18 cellular contexts compared by ENCODE assay signal in the genomic region with DNA sequence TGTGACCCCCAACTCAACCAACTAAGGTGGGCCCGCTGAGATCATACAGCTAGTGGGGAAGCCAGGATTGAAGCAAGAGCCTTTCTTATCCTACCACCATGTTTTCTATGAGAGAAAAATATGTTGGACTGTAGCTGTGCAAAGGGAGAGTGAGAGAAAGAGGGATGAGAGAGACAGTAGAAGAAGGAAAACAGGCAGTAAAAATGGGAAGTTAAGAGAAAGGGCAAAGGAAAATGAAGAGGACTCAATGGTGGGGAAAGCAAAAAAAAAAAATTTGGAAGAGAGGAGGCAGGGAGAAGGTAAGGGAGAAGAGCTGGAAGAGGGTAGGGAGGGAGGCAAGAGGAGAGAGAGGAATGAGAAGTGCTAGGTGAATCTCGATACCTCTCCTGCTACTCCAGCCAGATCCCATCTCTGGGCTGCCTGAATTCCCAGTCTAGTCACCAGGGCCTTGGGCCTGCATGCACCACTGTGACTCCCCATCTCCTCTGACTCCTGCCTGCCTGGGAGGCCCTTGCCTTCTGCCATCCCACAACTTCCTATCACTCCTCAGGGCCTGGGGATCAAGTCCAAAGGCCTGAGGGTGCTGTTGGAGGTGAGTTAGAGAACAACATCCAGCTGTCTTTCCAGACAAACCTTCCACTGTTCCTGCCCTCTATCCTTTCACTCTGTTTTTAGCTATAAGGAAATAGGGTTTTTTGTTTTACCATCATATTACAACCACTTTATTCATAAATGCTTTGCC. TPM values are rescaled to one million over a fixed set of nuclear protein-coding genes. Genes with fewer than 3 reads are reported as not detected.
DNase-seq lines count a peak whose midpoint lies in the region; ATAC-seq, FAIRE-seq and TF ChIP-seq lines count a peak whose summit lies in the region.
"Had no signal": no experiment of that assay in that cellular context is flagged by ENCODE, and none has a peak within 500 bp of the region (broad histone marks: within the 10 kb centered on the region; RNA-seq: fewer than 3 reads in every experiment).

No MANE protein-coding gene starts in this region.

- FAIRE-seq in GM12891 (lab: Jason Lieb, UNC): peak; percentile 33

- no peak overlapping the region for H2AFZ ChIP-seq in trophoblast cell (ENCODE audit: insufficient read depth, low read length, poor library complexity)

- no peak overlapping the region for H2BK120ac ChIP-seq in trophoblast cell (ENCODE audit: insufficient read depth, low read length, poor library complexity)

- H3K36me3 ChIP-seq in HEK293 (ENCODE audit: control insufficient read depth in 2 of 2, insufficient read depth in 1 of 2, low read length in 2 of 2) (no peaks in the 10 kb centered on the region), trophoblast cell (ENCODE audit: control insufficient read depth in 1 of 2, insufficient read depth in 2 of 2, low read length in 2 of 2) (no peaks in the 10 kb centered on the region)
- H3K36me3 ChIP-seq: HAP-1 had no signal

- in situ Hi-C loops in SK-MEL-5 (cut with HindIII; ENCODE audit: low pct_unique_long_range_greater_than_20kb, low sequenced_read_pairs): no loop called here

- ATAC-seq in left lobe of liver (no peak), GM19452 (IDR thresholded peaks at IDR 0.05; ENCODE audit: unreplicated experiment) (no peak)
- ATAC-seq: CD8-positive, alpha-beta T cell had no signal

- no peak overlapping the region for H4K12ac ChIP-seq in trophoblast cell (ENCODE audit: low read depth, low read length)

- no peaks in the 10 kb centered on the region for H3K27me3 ChIP-seq in trophoblast cell (ENCODE audit: insufficient read depth, low read length)

- no peak overlapping the region for H3K14ac ChIP-seq in trophoblast cell (ENCODE audit: low read length)

- peak overlapping the region; percentile 53 for H3K9ac ChIP-seq in trophoblast cell (ENCODE audit: low read length)

- TF ChIP-seq POLR2A in GM12891 (IDR thresholded peaks at IDR 0.05; ENCODE audit: low read depth, low read length): no peak

- POLR2A ChIA-PET in HEK293 (lab: Yijun Ruan, JAX): no interaction called here

- H2AK5ac ChIP-seq in trophoblast cell (ENCODE audit: low read length): no peak overlapping the region

- H2BK5ac ChIP-seq in trophoblast cell (ENCODE audit: low read depth, low read length, poor library complexity): no peak overlapping the region

- H4K91ac ChIP-seq in trophoblast cell (ENCODE audit: low read depth, low read length): no peak overlapping the region

- no peak overlapping the region for H3K4ac ChIP-seq in trophoblast cell (ENCODE audit: low read depth, low read length)

- H3K9me3 ChIP-seq in HEK293 (ENCODE audit: control insufficient read depth, insufficient read depth, low read depth, low read length) (no peaks in the 10 kb centered on the region), trophoblast cell (ENCODE audit: insufficient read depth, low read depth, low read length) (no peaks in the 10 kb centered on the region)
- H3K9me3 ChIP-seq: Caco-2, HAP-1 had no signal

- no peak overlapping the region for H2BK12ac ChIP-seq in trophoblast cell (ENCODE audit: low read length)

- H3K4me3 ChIP-seq in HEK293 (ENCODE audit: low read depth, low read length): no peak overlapping the region
- H3K4me3 ChIP-seq in trophoblast cell (ENCODE audit: low read depth, low read length): no peak overlapping the region
- H3K4me3 ChIP-seq: HAP-1 had no signal

- TF ChIP-seq CTCF in HEK293 (tag by site-specific recombination; IDR thresholded peaks at IDR 0.05): no peak

- no peaks in the 10 kb centered on the region for H3K4me1 ChIP-seq in HEK293 (ENCODE audit: control insufficient read depth, insufficient read depth, low read length)
- peaks cover 5% of the 10 kb centered on the region in 2 experiments for H3K4me1 ChIP-seq in trophoblast cell (ENCODE audit: control insufficient read depth in 1 of 2, insufficient read depth in 2 of 2, low read length in 2 of 2)
- H3K4me1 ChIP-seq: HAP-1 had no signal

- CTCF ChIA-PET in HEK293 (lab: Yijun Ruan, JAX): no interaction called here

- H3K23ac ChIP-seq in trophoblast cell (ENCODE audit: low read length): no peak overlapping the region

- no peak overlapping the region for H3K4me2 ChIP-seq in trophoblast cell (ENCODE audit: low read length)

- peaks cover 4% of the 10 kb centered on the region for H3K79me1 ChIP-seq in trophoblast cell (ENCODE audit: low read length)

- no peak overlapping the region for H3K18ac ChIP-seq in trophoblast cell (ENCODE audit: low read length)

- WGBS in trophoblast cell (ENCODE audit: extremely low coverage, insufficient coverage, insufficient read length): no CpG with 5 or more reads among the region's 2 CpGs

- DNase-seq in GM12891 (ENCODE audit: insufficient read length, low spot score) (no peak), SK-MEL-5 (ENCODE audit: low read depth, low spot score) (peak; percentile 89), trophoblast cell (no peak), left lobe of liver (ENCODE audit: low spot score) (no peak), hepatic stellate cell (ENCODE audit: low spot score) (no peak), GM19240 (ENCODE audit: insufficient read length, low spot score) (no peak)
- DNase-seq: Caco-2; CD8-positive, alpha-beta T cell; DND-41; GDM1; GOT3; HFFc6 had no signal

- H3K27ac ChIP-seq in HEK293 (ENCODE audit: extremely low read depth, low read depth, low read length): no peak overlapping the region
- H3K27ac ChIP-seq in trophoblast cell (ENCODE audit: low read depth, low read length): no peak overlapping the region
- H3K27ac ChIP-seq: HL-60 had no signal

- H3K79me2 ChIP-seq in trophoblast cell (ENCODE audit: control insufficient read depth, insufficient read depth, low read length, poor library complexity): no peaks in the 10 kb centered on the region

- H4K8ac ChIP-seq in trophoblast cell (ENCODE audit: low read depth, low read length): no peak overlapping the region

TF ChIP-seq in GM12891, 5 proteins besides CTCF, POLR2A, EP300 and RAD21:
- no peak for TF ChIP-seq POLR2AphosphoS5 (IDR thresholded peaks at IDR 0.05; ENCODE audit: low read depth, low read length)
- TF ChIP-seq PAX5 (IDR thresholded peaks at IDR 0.05; ENCODE audit: insufficient read depth, low read length, severe bottlenecking): no peak
- no peak for TF ChIP-seq POU2F2 (IDR thresholded peaks at IDR 0.05; ENCODE audit: low read depth, low read length)
- TF ChIP-seq SPI1 (IDR thresholded peaks at IDR 0.05; ENCODE audit: low read depth, low read length): no peak
- TF ChIP-seq TAF1 (IDR thresholded peaks at IDR 0.05; ENCODE audit: low read depth, low read length): no peak

TF ChIP-seq in HEK293, 187 proteins besides CTCF, POLR2A, EP300 and RAD21:
- TF ChIP-seq PRDM1 (tag by site-specific recombination; IDR thresholded peaks at IDR 0.05) (peak; percentile 93), ZNF391 (tag by site-specific recombination; IDR thresholded peaks at IDR 0.05; ENCODE audit: borderline replicate concordance, low read depth) (no peak), ZNF596 (tag by site-specific recombination; IDR thresholded peaks at IDR 0.05) (no peak)
- TF ChIP-seq, protein P1, sequence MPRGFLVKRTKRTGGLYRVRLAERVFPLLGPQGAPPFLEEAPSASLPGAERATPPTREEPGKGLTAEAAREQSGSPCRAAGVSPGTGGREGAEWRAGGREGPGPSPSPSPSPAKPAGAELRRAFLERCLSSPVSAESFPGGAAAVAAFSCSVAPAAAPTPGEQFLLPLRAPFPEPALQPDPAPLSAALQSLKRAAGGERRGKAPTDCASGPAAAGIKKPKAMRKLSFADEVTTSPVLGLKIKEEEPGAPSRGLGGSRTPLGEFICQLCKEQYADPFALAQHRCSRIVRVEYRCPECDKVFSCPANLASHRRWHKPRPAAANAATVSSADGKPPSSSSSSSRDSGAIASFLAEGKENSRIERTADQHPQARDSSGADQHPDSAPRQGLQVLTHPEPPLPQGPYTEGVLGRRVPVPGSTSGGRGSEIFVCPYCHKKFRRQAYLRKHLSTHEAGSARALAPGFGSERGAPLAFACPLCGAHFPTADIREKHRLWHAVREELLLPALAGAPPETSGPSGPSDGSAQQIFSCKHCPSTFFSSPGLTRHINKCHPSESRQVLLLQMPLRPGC (tag by site-specific recombination; IDR thresholded peaks at IDR 0.05): no peak

RNA-seq across cellular contexts. Expression of a gene that starts 15.7 kb away (rescaled TPM):
- polyA plus RNA-seq in GM12891 (2012; ENCODE audit: low read depth, missing spikeins): 13.4 TPM
- 21.2 and 22.7 TPM in 2 replicates for total RNA-seq in SK-MEL-5 (2014; rRNA removed; shearing (Covaris generic))
- polyA plus RNA-seq in SK-MEL-5 (2015; cell fraction: cytosol; rRNA removed): 19.2 and 20.7 TPM in 2 replicates
- 50.7 and 52.8 TPM in 2 replicates for polyA plus RNA-seq in SK-MEL-5 (2015; cell fraction: nucleus; rRNA removed)
- 0.10 and 0.19 TPM in 2 replicates for polyA plus RNA-seq in trophoblast cell (2013)
- total RNA-seq in left lobe of liver: not detected
- total RNA-seq: A673; CD8-positive, alpha-beta T cell; HFFc6 had no signal
- polyA plus RNA-seq: BJ had no signal

Comparison
In these comparisons a context has a peak if more than half of its experiments do, and no peak if none do; other contexts are left out.
1. RNA of a gene that starts 15.7 kb away (total RNA-seq): 21.2 to 22.7 TPM in SK-MEL-5; not detected in left lobe of liver (single experiment); every median in the first group is over 10 times any median in the second.